10 cellular contexts compared by ENCODE assay signal in the genomic region with DNA sequence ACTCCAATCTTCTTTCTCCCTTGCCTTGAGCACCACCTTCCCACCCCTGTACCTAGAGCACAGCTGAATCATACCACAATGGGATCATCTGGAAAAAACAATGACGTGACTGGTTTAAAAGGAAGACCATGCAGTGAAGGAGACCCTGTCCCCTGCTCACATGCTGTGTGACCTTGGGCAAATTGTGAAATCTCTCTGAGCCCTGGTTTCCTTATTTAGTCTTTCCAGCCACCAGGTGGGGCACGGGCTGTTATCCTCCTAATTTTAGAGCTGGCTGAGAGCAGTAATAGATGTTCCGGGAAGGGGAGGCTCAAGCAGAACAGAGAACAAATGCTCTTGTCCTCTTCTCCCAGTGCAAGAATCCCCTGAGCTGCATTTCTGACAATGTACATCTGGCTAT.
A peak's percentile ranks its signal among the peaks of the same experiment; 100 is the strongest.
DNase-seq lines count a peak whose midpoint lies in the region; ATAC-seq and TF ChIP-seq lines count a peak whose summit lies in the region.
"Had no signal": no experiment of that assay in that cellular context is flagged by ENCODE, and none has a peak within 500 bp of the region (broad histone marks: within the 10 kb centered on the region; RNA-seq: fewer than 3 reads in every experiment).

No MANE protein-coding gene starts in this region.

- peak; percentile 23; the same call in 1 of the 2 replicates for TF ChIP-seq CTCF in SK-N-SH (IDR thresholded peaks at IDR 0.05)
- TF ChIP-seq CTCF in astrocyte of the cerebellum (IDR thresholded peaks at IDR 0.05; ENCODE audit: low read depth, low read length, missing control alignments), result peak; percentile 13
- peak; percentile 11 for TF ChIP-seq CTCF in thoracic aorta (IDR thresholded peaks at IDR 0.05)

- no peak for DNase-seq in SK-N-SH
- no peak for DNase-seq in astrocyte of the cerebellum (ENCODE audit: low read depth)
- DNase-seq in right cardiac atrium, result peak in 1 of 3 donors; percentile 69
- no peak for DNase-seq in thoracic aorta (ENCODE audit: low spot score)
- DNase-seq in activated naive CD4-positive, alpha-beta T cell treated with Interleukin-2 at 50 U/mL for 16 hours, result no peak
- DNase-seq in stimulated activated CD4-positive, alpha-beta T cell treated with anti-CD3 and anti-CD28 coated beads, Interleukin-2, amount 100 ng/mL, for 48 hours, result no peak
- DNase-seq: activated gamma-delta T cell treated with Interleukin-2 at 50 U/mL for 16 hours had no signal

- no peak for TF ChIP-seq EP300 in SK-N-SH (IDR thresholded peaks at IDR 0.05; ENCODE audit: borderline replicate concordance in 1 of 2, low read depth in 1 of 2, low read length in 1 of 2)

- no peaks in the 10 kb centered on the region for H3K9me2 ChIP-seq in SK-N-SH

- no peak for ATAC-seq in SK-N-SH treated with all-trans-retinoic acid at 6 μM for 48 hours
- peak; percentile 58 to 70 for ATAC-seq in right cardiac atrium
- no peak for ATAC-seq in thoracic aorta (ENCODE audit: insufficient number of reproducible peaks, low FRiP score, low read depth)
- ATAC-seq in HG03159 (IDR thresholded peaks at IDR 0.05; ENCODE audit: unreplicated experiment), result no peak

- H3K27me3 ChIP-seq in SK-N-SH (ENCODE audit: insufficient read depth), result no peaks in the 10 kb centered on the region
- H3K27me3 ChIP-seq in right cardiac atrium (ENCODE audit: control insufficient read depth, insufficient read depth), result no peaks in the 10 kb centered on the region
- no peaks in the 10 kb centered on the region for H3K27me3 ChIP-seq in thoracic aorta (replicated peaks; ENCODE audit: insufficient read depth)

- WGBS in SK-N-SH (ENCODE audit: low lambda C conversion rate), result 96% methylated on average over 3 of the region's 3 CpGs
- 34% methylated on average over 3 of the region's 3 CpGs for WGBS in right cardiac atrium

- H3K4me3 ChIP-seq in SK-N-SH (ENCODE audit: low read depth in 2 of 2, low read length in 1 of 2), result no peak overlapping the region
- H3K4me3 ChIP-seq in astrocyte of the cerebellum (ENCODE audit: low read depth, low read length), result no peak overlapping the region
- no peak overlapping the region for H3K4me3 ChIP-seq in right cardiac atrium (ENCODE audit: low read length)
- no peak overlapping the region for H3K4me3 ChIP-seq in thoracic aorta
- H3K4me3 ChIP-seq: skin epidermis had no signal

- intact Hi-C loops in right cardiac atrium (cut with DNase I), result no loop called here

- TF ChIP-seq RAD21 in SK-N-SH (IDR thresholded peaks at IDR 0.05; ENCODE audit: low read length), result peak; percentile 36

- in situ Hi-C loops in astrocyte of the cerebellum (cut with HindIII; ENCODE audit: low sequenced_read_pairs), result no loop called here

- H2AFZ ChIP-seq in SK-N-SH (ENCODE audit: low read depth), result no peak overlapping the region

- no peaks in the 10 kb centered on the region for H4K20me1 ChIP-seq in SK-N-SH (ENCODE audit: insufficient read depth)

- peaks cover 0 to 18% of the 10 kb centered on the region in 2 experiments; a peak in 2 of 4 replicates for H3K4me1 ChIP-seq in SK-N-SH (ENCODE audit: control insufficient read depth in 1 of 2, insufficient read depth in 2 of 2, low read depth in 1 of 2, low read length in 1 of 2)
- H3K4me1 ChIP-seq in right cardiac atrium (ENCODE audit: control insufficient read depth, insufficient read depth, low read length), result peaks cover 3% of the 10 kb centered on the region
- H3K4me1 ChIP-seq in thoracic aorta (ENCODE audit: control insufficient read depth in 1 of 2, low read depth in 2 of 2), result no peaks in the 10 kb centered on the region

- H3K27ac ChIP-seq in SK-N-SH (ENCODE audit: low read depth in 2 of 2, low read length in 1 of 2) (no peak overlapping the region), right cardiac atrium (ENCODE audit: low read length) (peak overlapping the region; percentile 42), thoracic aorta (no peak overlapping the region)
- H3K27ac ChIP-seq: skin epidermis had no signal

- CTCF ChIA-PET in SK-N-SH (lab: Yijun Ruan, JAX), result interaction anchor here (0.7 to 1.9 kb wide), 7 partner anchors 12 to 70 kb away, joined by 3 to 5 read pairs (median 4); no protein-coding TSS in a partner anchor

- H3K9ac ChIP-seq in SK-N-SH, result no peak overlapping the region

- H3K36me3 ChIP-seq in SK-N-SH (replicated peaks in 1 of 2; ENCODE audit: control insufficient read depth in 1 of 2, insufficient read depth in 2 of 2, low read length in 1 of 2) (no peaks in the 10 kb centered on the region), thoracic aorta (no peaks in the 10 kb centered on the region)

- H3K79me2 ChIP-seq in SK-N-SH (ENCODE audit: insufficient read depth), result no peaks in the 10 kb centered on the region

- H3K9me3 ChIP-seq in SK-N-SH (no peaks in the 10 kb centered on the region), right cardiac atrium (ENCODE audit: control insufficient read depth, low read length) (no peaks in the 10 kb centered on the region), thoracic aorta (no peaks in the 10 kb centered on the region)

- no peak overlapping the region for H3K4me2 ChIP-seq in SK-N-SH

- POLR2A ChIA-PET in SK-N-SH (lab: Yijun Ruan, JAX), result no interaction called here

- H3F3A ChIP-seq in SK-N-SH (replicated peaks; ENCODE audit: insufficient read depth), result no peaks in the 10 kb centered on the region

TF ChIP-seq in SK-N-SH, 30 proteins besides CTCF, POLR2A, EP300 and RAD21:
- TF ChIP-seq, protein P1, sequence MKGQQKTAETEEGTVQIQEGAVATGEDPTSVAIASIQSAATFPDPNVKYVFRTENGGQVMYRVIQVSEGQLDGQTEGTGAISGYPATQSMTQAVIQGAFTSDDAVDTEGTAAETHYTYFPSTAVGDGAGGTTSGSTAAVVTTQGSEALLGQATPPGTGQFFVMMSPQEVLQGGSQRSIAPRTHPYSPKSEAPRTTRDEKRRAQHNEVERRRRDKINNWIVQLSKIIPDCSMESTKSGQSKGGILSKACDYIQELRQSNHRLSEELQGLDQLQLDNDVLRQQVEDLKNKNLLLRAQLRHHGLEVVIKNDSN (IDR thresholded peaks at IDR 0.05; ENCODE audit: borderline replicate concordance, low read depth), result no peak
- TF ChIP-seq SMC3 (IDR thresholded peaks at IDR 0.05; ENCODE audit: low read depth, low read length), result peak; percentile 37; the same call in 1 of the 2 replicates
- TF ChIP-seq MEF2A (IDR thresholded peaks at IDR 0.05; ENCODE audit: borderline replicate concordance, low read depth), result no peak
- TF ChIP-seq, protein P2, sequence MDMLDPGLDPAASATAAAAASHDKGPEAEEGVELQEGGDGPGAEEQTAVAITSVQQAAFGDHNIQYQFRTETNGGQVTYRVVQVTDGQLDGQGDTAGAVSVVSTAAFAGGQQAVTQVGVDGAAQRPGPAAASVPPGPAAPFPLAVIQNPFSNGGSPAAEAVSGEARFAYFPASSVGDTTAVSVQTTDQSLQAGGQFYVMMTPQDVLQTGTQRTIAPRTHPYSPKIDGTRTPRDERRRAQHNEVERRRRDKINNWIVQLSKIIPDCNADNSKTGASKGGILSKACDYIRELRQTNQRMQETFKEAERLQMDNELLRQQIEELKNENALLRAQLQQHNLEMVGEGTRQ (IDR thresholded peaks at IDR 0.05; ENCODE audit: borderline replicate concordance, low read depth, low read length), result no peak
- TF ChIP-seq FOXJ3 (CRISPR knock-in tag; IDR thresholded peaks at IDR 0.05), result no peak
- TF ChIP-seq, protein P3, sequence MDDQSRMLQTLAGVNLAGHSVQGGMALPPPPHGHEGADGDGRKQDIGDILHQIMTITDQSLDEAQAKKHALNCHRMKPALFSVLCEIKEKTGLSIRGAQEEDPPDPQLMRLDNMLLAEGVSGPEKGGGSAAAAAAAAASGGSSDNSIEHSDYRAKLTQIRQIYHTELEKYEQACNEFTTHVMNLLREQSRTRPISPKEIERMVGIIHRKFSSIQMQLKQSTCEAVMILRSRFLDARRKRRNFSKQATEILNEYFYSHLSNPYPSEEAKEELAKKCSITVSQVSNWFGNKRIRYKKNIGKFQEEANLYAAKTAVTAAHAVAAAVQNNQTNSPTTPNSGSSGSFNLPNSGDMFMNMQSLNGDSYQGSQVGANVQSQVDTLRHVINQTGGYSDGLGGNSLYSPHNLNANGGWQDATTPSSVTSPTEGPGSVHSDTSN (IDR thresholded peaks at IDR 0.05), result no peak

TF ChIP-seq in SK-N-SH treated with all-trans-retinoic acid at 6 μM for 48 hours, 23 proteins besides CTCF, POLR2A, EP300 and RAD21:
- TF ChIP-seq, protein P4, sequence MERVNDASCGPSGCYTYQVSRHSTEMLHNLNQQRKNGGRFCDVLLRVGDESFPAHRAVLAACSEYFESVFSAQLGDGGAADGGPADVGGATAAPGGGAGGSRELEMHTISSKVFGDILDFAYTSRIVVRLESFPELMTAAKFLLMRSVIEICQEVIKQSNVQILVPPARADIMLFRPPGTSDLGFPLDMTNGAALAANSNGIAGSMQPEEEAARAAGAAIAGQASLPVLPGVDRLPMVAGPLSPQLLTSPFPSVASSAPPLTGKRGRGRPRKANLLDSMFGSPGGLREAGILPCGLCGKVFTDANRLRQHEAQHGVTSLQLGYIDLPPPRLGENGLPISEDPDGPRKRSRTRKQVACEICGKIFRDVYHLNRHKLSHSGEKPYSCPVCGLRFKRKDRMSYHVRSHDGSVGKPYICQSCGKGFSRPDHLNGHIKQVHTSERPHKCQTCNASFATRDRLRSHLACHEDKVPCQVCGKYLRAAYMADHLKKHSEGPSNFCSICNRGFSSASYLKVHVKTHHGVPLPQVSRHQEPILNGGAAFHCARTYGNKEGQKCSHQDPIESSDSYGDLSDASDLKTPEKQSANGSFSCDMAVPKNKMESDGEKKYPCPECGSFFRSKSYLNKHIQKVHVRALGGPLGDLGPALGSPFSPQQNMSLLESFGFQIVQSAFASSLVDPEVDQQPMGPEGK (CRISPR knock-in tag; IDR thresholded peaks at IDR 0.05; ENCODE audit: borderline replicate concordance), result no peak
- TF ChIP-seq ZNF565 (CRISPR knock-in tag; conservative IDR thresholded peaks at IDR 0.05; ENCODE audit: low read depth), result no peak
- no peak for TF ChIP-seq RARB (CRISPR knock-in tag; IDR thresholded peaks at IDR 0.05)
- no peak for TF ChIP-seq ZFP3 (CRISPR knock-in tag; IDR thresholded peaks at IDR 0.05)

Comparison
In these comparisons a context has a peak if more than half of its experiments do, and no peak if none do; other contexts are left out.
1. ATAC-seq: peak in right cardiac atrium (2 of 2); none in SK-N-SH treated with all-trans-retinoic acid at 6 μM for 48 hours (single experiment), thoracic aorta (single experiment) and HG03159 (single experiment).
2. Peak in every context shown above with its lines, with median percentiles within 50 percentile points of each other: CTCF ChIP-seq.